ENCODE assay signal across 13 cellular contexts in the genomic region with DNA sequence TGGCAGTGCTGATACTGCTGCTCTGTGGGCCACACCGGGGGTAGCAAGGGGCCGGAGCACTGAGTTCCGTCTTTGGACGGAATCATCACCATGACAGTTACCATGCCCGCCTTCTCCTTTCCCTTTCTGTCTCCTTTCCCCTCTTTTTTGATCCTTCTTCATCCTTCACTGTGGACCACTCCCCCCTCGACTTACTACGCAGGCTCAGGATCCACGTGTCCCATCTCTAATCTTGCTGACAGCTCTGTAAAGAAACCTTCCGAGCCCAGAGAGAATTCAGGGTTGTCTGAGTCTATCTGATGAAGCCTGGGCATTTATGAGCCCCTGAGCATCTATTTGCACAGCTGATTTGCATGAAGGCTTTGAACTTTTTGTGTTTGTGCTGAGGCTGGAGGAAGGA. TPM values are rescaled to one million over a fixed set of nuclear protein-coding genes. Genes with fewer than 3 reads are reported as not detected.
"Had no signal": no experiment of that assay in that cellular context is flagged by ENCODE, and none has a peak within 500 bp of the region (broad histone marks: within the 10 kb centered on the region; RNA-seq: fewer than 3 reads in every experiment).

No MANE protein-coding gene starts in this region.

- H3K36me3 ChIP-seq: ascending aorta, esophagus muscularis mucosa, transverse colon had no signal

- H3K4me1 ChIP-seq: ascending aorta, esophagus muscularis mucosa, transverse colon had no signal

- H3K4me3 ChIP-seq: ascending aorta, esophagus muscularis mucosa, transverse colon had no signal

- H3K9me3 ChIP-seq: ascending aorta, esophagus muscularis mucosa, transverse colon had no signal

- H3K27ac ChIP-seq: ascending aorta, esophagus muscularis mucosa, transverse colon had no signal

- H3K27me3 ChIP-seq: ascending aorta had no signal

- DNase-seq: activated CD4-positive, alpha-beta T cell treated with anti-CD3 and anti-CD28 coated beads, Interleukin-2, amount 10 ng/mL, durations not matched to agents 7 days and 5 days; activated T-cell treated with anti-CD3 and anti-CD28 coated beads, Interleukin-2, amount 50 U/mL, for 4 hours; right cardiac atrium; stimulated activated CD4-positive, alpha-beta T cell treated with anti-CD3 and anti-CD28 coated beads, Interleukin-1b, Interleukin-23, amount 100 ng/mL, for 48 hours; stimulated activated naive B cell treated with anti-CD40 and anti-IgM and Interleukin-4, amounts not matched to agents 10 μg/mL and 1 μg/mL and 100 μg/mL, for 72 hours; T-helper 9 cell; transverse colon had no signal

RNA-seq across cellular contexts. Expression of a gene that starts 50.7 kb away (rescaled TPM):
- total RNA-seq: activated CD4-positive, alpha-beta T cell treated with anti-CD3 and anti-CD28 coated beads, Interleukin-2, amount 10 ng/mL, durations not matched to agents 7 days and 5 days; activated T-cell treated with anti-CD3 and anti-CD28 coated beads, Interleukin-2, amount 50 U/mL, for 4 hours; ascending aorta; bronchial epithelial cell; esophagus muscularis mucosa; fibroblast of villous mesenchyme; lower leg skin; mesenteric fat pad; right cardiac atrium; transverse colon had no signal
- polyA plus RNA-seq: right cardiac atrium had no signal
